In genomic region chr9:72361227-72361626, GRCh38 we compare ENCODE assay signal across 9 cellular contexts. TPM values are rescaled to one million over a fixed set of nuclear protein-coding genes. Genes with fewer than 3 reads are reported as not detected.
A peak's percentile ranks its signal among the peaks of the same experiment; 100 is the strongest.
DNase-seq lines count a peak whose midpoint lies in the region; ATAC-seq and TF ChIP-seq lines count a peak whose summit lies in the region.
"Had no signal": no experiment of that assay in that cellular context is flagged by ENCODE, and none has a peak within 500 bp of the region (broad histone marks: within the 10 kb centered on the region; RNA-seq: fewer than 3 reads in every experiment).

No MANE protein-coding gene starts in this region.

- H3K27ac Mint-ChIP-seq in activated CD4-positive, alpha-beta memory T cell treated with anti-CD3 and anti-CD28 coated beads for 36 hours, result peak overlapping the region; percentile 39
- no peak overlapping the region for H3K27ac Mint-ChIP-seq in activated CD4-positive, alpha-beta memory T cell treated with anti-CD3 and anti-CD28 coated beads, Interleukin-2, amount 10 ng/mL, durations not matched to agents 7 days and 5 days

- H3K9me3 ChIP-seq in lower lobe of right lung (no peaks in the 10 kb centered on the region), thoracic aorta (no peaks in the 10 kb centered on the region)

- ATAC-seq in lower lobe of right lung, result no peak
- no peak for ATAC-seq in thoracic aorta (ENCODE audit: insufficient number of reproducible peaks, low FRiP score, low read depth)
- no peak for ATAC-seq in GM21529 (IDR thresholded peaks at IDR 0.05; ENCODE audit: unreplicated experiment)

- in situ Hi-C loops in brain microvascular endothelial cell (cut with HindIII; ENCODE audit: low pct_ligation_motif_present, low sequenced_read_pairs), result loop anchor here (25.0 kb wide), 1 partner anchor 226 kb away; no protein-coding TSS in a partner anchor

- H3K36me3 ChIP-seq in brain microvascular endothelial cell (replicated peaks), result peaks cover 62% of the 10 kb centered on the region
- peaks cover 43% of the 10 kb centered on the region for H3K36me3 ChIP-seq in lower lobe of right lung
- peaks cover 13% of the 10 kb centered on the region for H3K36me3 ChIP-seq in thoracic aorta

- no peak for DNase-seq in activated CD4-positive, alpha-beta memory T cell treated with anti-CD3 and anti-CD28 coated beads for 36 hours
- DNase-seq in activated CD4-positive, alpha-beta memory T cell treated with anti-CD3 and anti-CD28 coated beads, Interleukin-2, amount 10 ng/mL, durations not matched to agents 7 days and 5 days, result no peak
- DNase-seq in brain microvascular endothelial cell (no peak), lower lobe of right lung (no peak), thoracic aorta (ENCODE audit: low spot score) (no peak), occipital lobe (lab: John Stamatoyannopoulos, UW) (no peak), OCI-M2 (lab: John Stamatoyannopoulos, UW; ENCODE audit: unreplicated experiment) (no peak)
- DNase-seq: T-helper 9 cell had no signal

- no peak overlapping the region for H3K4me3 Mint-ChIP-seq in activated CD4-positive, alpha-beta memory T cell treated with anti-CD3 and anti-CD28 coated beads for 36 hours
- H3K4me3 Mint-ChIP-seq in activated CD4-positive, alpha-beta memory T cell treated with anti-CD3 and anti-CD28 coated beads, Interleukin-2, amount 10 ng/mL, durations not matched to agents 7 days and 5 days, result no peak overlapping the region

- H3K4me1 Mint-ChIP-seq in activated CD4-positive, alpha-beta memory T cell treated with anti-CD3 and anti-CD28 coated beads for 36 hours (ENCODE audit: low read depth), result peaks cover 70% of the 10 kb centered on the region
- H3K4me1 Mint-ChIP-seq in activated CD4-positive, alpha-beta memory T cell treated with anti-CD3 and anti-CD28 coated beads, Interleukin-2, amount 10 ng/mL, durations not matched to agents 7 days and 5 days, result peaks cover 75% of the 10 kb centered on the region

- no peaks in the 10 kb centered on the region for H3K27me3 Mint-ChIP-seq in activated CD4-positive, alpha-beta memory T cell treated with anti-CD3 and anti-CD28 coated beads for 36 hours
- H3K27me3 Mint-ChIP-seq in activated CD4-positive, alpha-beta memory T cell treated with anti-CD3 and anti-CD28 coated beads, Interleukin-2, amount 10 ng/mL, durations not matched to agents 7 days and 5 days, result no peaks in the 10 kb centered on the region

- POLR2A ChIA-PET in activated CD4-positive, alpha-beta memory T cell treated with anti-CD3 and anti-CD28 coated beads for 36 hours (lab: Charles Lee), result interaction anchor here (1.1 kb wide), 1 partner anchor 224 kb away, joined by 4 read pairs; no protein-coding TSS in a partner anchor
- POLR2A ChIA-PET in activated CD4-positive, alpha-beta memory T cell treated with anti-CD3 and anti-CD28 coated beads, Interleukin-2, amount 10 ng/mL, durations not matched to agents 7 days and 5 days (lab: Charles Lee), result interaction anchor here (1.3 to 2.3 kb wide), 4 partner anchors 20 to 594 kb away, joined by 3 to 17 read pairs (median 4); no protein-coding TSS in a partner anchor

- CTCF ChIA-PET in activated CD4-positive, alpha-beta memory T cell treated with anti-CD3 and anti-CD28 coated beads for 36 hours (lab: Charles Lee), result interaction anchor here (1.4 to 2.3 kb wide), 2 partner anchors 82 to 231 kb away, joined by 4 to 11 read pairs; no protein-coding TSS in a partner anchor
- CTCF ChIA-PET in activated CD4-positive, alpha-beta memory T cell treated with anti-CD3 and anti-CD28 coated beads, Interleukin-2, amount 10 ng/mL, durations not matched to agents 7 days and 5 days (lab: Charles Lee), result interaction anchor here (2.6 kb wide), 1 partner anchor 231 kb away, joined by 12 read pairs; no protein-coding TSS in a partner anchor

- H3K9me3 Mint-ChIP-seq in activated CD4-positive, alpha-beta memory T cell treated with anti-CD3 and anti-CD28 coated beads for 36 hours, result no peaks in the 10 kb centered on the region
- H3K9me3 Mint-ChIP-seq in activated CD4-positive, alpha-beta memory T cell treated with anti-CD3 and anti-CD28 coated beads, Interleukin-2, amount 10 ng/mL, durations not matched to agents 7 days and 5 days, result no peaks in the 10 kb centered on the region

- peaks cover 46% of the 10 kb centered on the region for H3K36me3 Mint-ChIP-seq in activated CD4-positive, alpha-beta memory T cell treated with anti-CD3 and anti-CD28 coated beads for 36 hours
- peaks cover 70% of the 10 kb centered on the region for H3K36me3 Mint-ChIP-seq in activated CD4-positive, alpha-beta memory T cell treated with anti-CD3 and anti-CD28 coated beads, Interleukin-2, amount 10 ng/mL, durations not matched to agents 7 days and 5 days (ENCODE audit: low read depth)

- H3K27me3 ChIP-seq in brain microvascular endothelial cell (replicated peaks) (no peaks in the 10 kb centered on the region), lower lobe of right lung (ENCODE audit: low read depth) (no peaks in the 10 kb centered on the region), thoracic aorta (replicated peaks; ENCODE audit: insufficient read depth) (no peaks in the 10 kb centered on the region)

- no peak overlapping the region for H3K27ac ChIP-seq in brain microvascular endothelial cell
- peak overlapping the region; percentile 100 for H3K27ac ChIP-seq in lower lobe of right lung
- H3K27ac ChIP-seq in thoracic aorta, result peak overlapping the region; percentile 100

- intact Hi-C loops in activated CD4-positive, alpha-beta memory T cell treated with anti-CD3 and anti-CD28 coated beads for 36 hours (cut with micrococcal nuclease), result loop anchor here (5.0 to 10.0 kb wide), 4 partner anchors 69 to 1946 kb away; partner anchors contain the start of genes ANXA1 and KLF9
- intact Hi-C loops in lower lobe of right lung (cut with DNase I), result no loop called here

- no peak for TF ChIP-seq CTCF in brain microvascular endothelial cell (IDR thresholded peaks at IDR 0.05; ENCODE audit: low read depth, low read length, missing control alignments)
- no peak for TF ChIP-seq CTCF in lower lobe of right lung (IDR thresholded peaks at IDR 0.05)
- no peak for TF ChIP-seq CTCF in thoracic aorta (IDR thresholded peaks at IDR 0.05)

- peaks cover 65% of the 10 kb centered on the region for H3K4me1 ChIP-seq in lower lobe of right lung
- peaks cover 45 to 50% of the 10 kb centered on the region in 2 donors for H3K4me1 ChIP-seq in thoracic aorta (ENCODE audit: control insufficient read depth in 1 of 2, low read depth in 2 of 2)

- H3K4me3 ChIP-seq in brain microvascular endothelial cell (ENCODE audit: low read depth, low read length) (peak overlapping the region; percentile 92), lower lobe of right lung (peak overlapping the region; percentile 78), thoracic aorta (peak overlapping the region; percentile 99)

RNA-seq across cellular contexts. Expression of gene ZFAND5, which starts 3.8 kb away (rescaled TPM):
- total RNA-seq in activated CD4-positive, alpha-beta memory T cell treated with anti-CD3 and anti-CD28 coated beads for 36 hours, result 10 to 100 TPM; 92.4 to 93.8 TPM
- 100 to 1,000 TPM; 101 to 103 TPM for total RNA-seq in activated CD4-positive, alpha-beta memory T cell treated with anti-CD3 and anti-CD28 coated beads, Interleukin-2, amount 10 ng/mL, durations not matched to agents 7 days and 5 days
- total RNA-seq in lower lobe of right lung, result 206 TPM
- 100 to 1,000 TPM; 160 to 195 TPM for total RNA-seq in thoracic aorta
- total RNA-seq in occipital lobe, result 333 TPM
